In genomic region chr19:43956827-43957226, GRCh38 we compare ENCODE assay signal across 23 cellular contexts. TPM values are rescaled to one million over a fixed set of nuclear protein-coding genes. Genes with fewer than 3 reads are reported as not detected.
A peak's percentile ranks its signal among the peaks of the same experiment; 100 is the strongest.
DNase-seq lines count a peak whose midpoint lies in the region; ATAC-seq and TF ChIP-seq lines count a peak whose summit lies in the region.
"Had no signal": no experiment of that assay in that cellular context is flagged by ENCODE, and none has a peak within 500 bp of the region (broad histone marks: within the 10 kb centered on the region; RNA-seq: fewer than 3 reads in every experiment).

No MANE protein-coding gene starts in this region.

- in situ Hi-C loops in KBM-7 (cut with MboI; ENCODE audit: low pct_unique_long_range_greater_than_20kb, low sequenced_read_pairs), result no loop called here

- no peak for ATAC-seq in HG03469 (IDR thresholded peaks at IDR 0.05; ENCODE audit: unreplicated experiment)
- ATAC-seq: SK-N-SH treated with all-trans-retinoic acid at 6 μM for 48 hours had no signal

- H3K9me3 Mint-ChIP-seq in endothelial cell (ENCODE audit: unreplicated experiment), result peaks cover 18% of the 10 kb centered on the region
- H3K9me3 Mint-ChIP-seq in activated CD4-positive, alpha-beta T cell treated with anti-CD3 and anti-CD28 coated beads, Interleukin-2, amount 10 ng/mL, durations not matched to agents 24 days and 14 days, result peaks cover 25% of the 10 kb centered on the region

- no peaks in the 10 kb centered on the region for H3K4me1 Mint-ChIP-seq in endothelial cell (ENCODE audit: unreplicated experiment)
- H3K4me1 Mint-ChIP-seq in activated CD4-positive, alpha-beta T cell treated with anti-CD3 and anti-CD28 coated beads, Interleukin-2, amount 10 ng/mL, durations not matched to agents 24 days and 14 days, result no peaks in the 10 kb centered on the region

- intact Hi-C loops in activated CD4-positive, alpha-beta T cell treated with anti-CD3 and anti-CD28 coated beads, Interleukin-2, amount 10 ng/mL, durations not matched to agents 24 days and 14 days (cut with micrococcal nuclease), result no loop called here

- peak; percentile 0 for DNase-seq in SKM-1 treated with dmso at 0.1 percent for 144 hours (lab: John Stamatoyannopoulos, UW; ENCODE audit: unreplicated experiment)
- DNase-seq in SKM-1 (lab: John Stamatoyannopoulos, UW; ENCODE audit: unreplicated experiment), result no peak
- DNase-seq in MV-4-11 (lab: John Stamatoyannopoulos, UW), result peak; percentile 95
- peak; percentile 59 for DNase-seq in OCI-M1 (lab: John Stamatoyannopoulos, UW)
- no peak for DNase-seq in endothelial cell (ENCODE audit: low spot score)
- DNase-seq in KBM-7, result no peak
- no peak for DNase-seq in activated CD4-positive, alpha-beta T cell treated with anti-CD3 and anti-CD28 coated beads, Interleukin-2, amount 10 ng/mL, durations not matched to agents 24 days and 14 days
- DNase-seq: DMS79, GOT3, HCEC 1CT, Karpas-422, NCI-H1105, NCI-H146, NCI-H2029, NCI-H2227 treated with DMSO at 0.1 percent for 48 hours, NCI-H510A treated with DMSO at 0.1 percent for 48 hours, NCI-H748 treated with DMSO at 0.1 percent for 48 hours, PC-9, SHP77 treated with DMSO at 0.1 percent for 48 hours, T-helper 9 cell had no signal

- no peak for TF ChIP-seq CTCF in endothelial cell (IDR thresholded peaks at IDR 0.05; ENCODE audit: unreplicated experiment)

- no peak overlapping the region for H3K4me3 Mint-ChIP-seq in endothelial cell (ENCODE audit: unreplicated experiment)
- H3K4me3 Mint-ChIP-seq in activated CD4-positive, alpha-beta T cell treated with anti-CD3 and anti-CD28 coated beads, Interleukin-2, amount 10 ng/mL, durations not matched to agents 24 days and 14 days, result no peak overlapping the region
- H3K4me3 Mint-ChIP-seq: IgD-negative memory B cell had no signal

- H3K36me3 Mint-ChIP-seq in endothelial cell (ENCODE audit: low read depth, unreplicated experiment), result peaks cover 47% of the 10 kb centered on the region
- no peaks in the 10 kb centered on the region for H3K36me3 Mint-ChIP-seq in activated CD4-positive, alpha-beta T cell treated with anti-CD3 and anti-CD28 coated beads, Interleukin-2, amount 10 ng/mL, durations not matched to agents 24 days and 14 days (ENCODE audit: low read depth)

- H3K27me3 Mint-ChIP-seq in endothelial cell (ENCODE audit: unreplicated experiment), result peaks cover 1% of the 10 kb centered on the region
- no peaks in the 10 kb centered on the region for H3K27me3 Mint-ChIP-seq in activated CD4-positive, alpha-beta T cell treated with anti-CD3 and anti-CD28 coated beads, Interleukin-2, amount 10 ng/mL, durations not matched to agents 24 days and 14 days
- H3K27me3 Mint-ChIP-seq: IgD-negative memory B cell had no signal

- no peak overlapping the region for H3K27ac Mint-ChIP-seq in endothelial cell (ENCODE audit: unreplicated experiment)
- no peak overlapping the region for H3K27ac Mint-ChIP-seq in activated CD4-positive, alpha-beta T cell treated with anti-CD3 and anti-CD28 coated beads, Interleukin-2, amount 10 ng/mL, durations not matched to agents 24 days and 14 days
- H3K27ac Mint-ChIP-seq: IgD-negative memory B cell had no signal

RNA-seq across cellular contexts. Expression of gene ZNF221, which starts 5.8 kb away (rescaled TPM):
- total RNA-seq in endothelial cell (ENCODE audit: unreplicated experiment), result 7.3 TPM
- total RNA-seq in activated CD4-positive, alpha-beta T cell treated with anti-CD3 and anti-CD28 coated beads, Interleukin-2, amount 10 ng/mL, durations not matched to agents 24 days and 14 days, result 0.58 and 0.64 TPM in 2 replicates

RNA-seq across cellular contexts. Expression of gene ZNF45, which starts 21.7 kb away (rescaled TPM):
- 19.4 TPM for total RNA-seq in endothelial cell (ENCODE audit: unreplicated experiment)
- 9.4 and 10.3 TPM in 2 replicates for total RNA-seq in activated CD4-positive, alpha-beta T cell treated with anti-CD3 and anti-CD28 coated beads, Interleukin-2, amount 10 ng/mL, durations not matched to agents 24 days and 14 days

RNA-seq across cellular contexts. Expression of gene ZNF155, which starts 27.2 kb away (rescaled TPM):
- total RNA-seq in endothelial cell (ENCODE audit: unreplicated experiment), result 10.9 TPM
- total RNA-seq in activated CD4-positive, alpha-beta T cell treated with anti-CD3 and anti-CD28 coated beads, Interleukin-2, amount 10 ng/mL, durations not matched to agents 24 days and 14 days, result 4.6 and 6.6 TPM in 2 replicates

RNA-seq across cellular contexts. Expression of gene ZNF230, which starts 45.9 kb away (rescaled TPM):
- total RNA-seq in endothelial cell (ENCODE audit: unreplicated experiment), result 5.6 TPM
- 2.4 and 4.5 TPM in 2 replicates for total RNA-seq in activated CD4-positive, alpha-beta T cell treated with anti-CD3 and anti-CD28 coated beads, Interleukin-2, amount 10 ng/mL, durations not matched to agents 24 days and 14 days

Comparison
In these comparisons a context has a peak if more than half of its experiments do, and no peak if none do; other contexts are left out.
1. DNase-seq: peak in SKM-1 treated with dmso at 0.1 percent for 144 hours (single experiment), MV-4-11 (single experiment) and OCI-M1 (single experiment); none in SKM-1 (single experiment), endothelial cell (single experiment), KBM-7 (single experiment) and activated CD4-positive, alpha-beta T cell treated with anti-CD3 and anti-CD28 coated beads, Interleukin-2, amount 10 ng/mL, durations not matched to agents 24 days and 14 days (single experiment).